In genomic region chr15:92908369-92909057, GRCh38 we compare ENCODE assay signal across 8 cellular contexts. TPM values are rescaled to one million over a fixed set of nuclear protein-coding genes. Genes with fewer than 3 reads are reported as not detected.
DNase-seq lines count a peak whose midpoint lies in the region; ATAC-seq and TF ChIP-seq lines count a peak whose summit lies in the region.

No MANE protein-coding gene starts in this region.

- intact Hi-C loops in Right ventricle myocardium inferior (cut with DNase I) (no loop called here), body of pancreas (cut with DNase I) (no loop called here), vagina (cut with DNase I) (no loop called here)

- TF ChIP-seq CTCF in right atrium auricular region (IDR thresholded peaks at IDR 0.05) (no peak), body of pancreas (IDR thresholded peaks at IDR 0.05) (no peak), vagina (IDR thresholded peaks at IDR 0.05) (no peak)

- DNase-seq in right atrium auricular region (ENCODE audit: low spot score) (no peak), Right ventricle myocardium inferior (ENCODE audit: missing footprints) (no peak), body of pancreas (no peak), vagina (ENCODE audit: extremely low spot score in 2 of 2) (peak in 1 of 2 donors; percentile 79), hepatic stellate cell (ENCODE audit: low spot score) (no peak), RPMI8226 (no peak)

- 64 to 70% methylated on average over 8 of the region's 8 CpGs for WGBS in body of pancreas, 2 donors

- H3K36me3 ChIP-seq in right atrium auricular region = no peaks in the 10 kb centered on the region
- no peaks in the 10 kb centered on the region for H3K36me3 ChIP-seq in body of pancreas (replicated peaks in 1 of 2; ENCODE audit: insufficient read depth in 1 of 2, low read depth in 2 of 2)
- H3K36me3 ChIP-seq in muscle layer of duodenum (ENCODE audit: control insufficient read depth in 1 of 2, insufficient read depth in 2 of 2, low read length in 2 of 2) = peaks cover 0 to 20% of the 10 kb centered on the region in 2 donors
- H3K36me3 ChIP-seq in vagina = no peaks in the 10 kb centered on the region

- H3K4me1 ChIP-seq in right atrium auricular region (peaks cover 0 to 85% of the 10 kb centered on the region in 2 donors), body of pancreas (peaks cover 85% of the 10 kb centered on the region), muscle layer of duodenum (ENCODE audit: control insufficient read depth in 1 of 2, insufficient read depth in 2 of 2, low read length in 2 of 2) (peaks cover 33 to 34% of the 10 kb centered on the region in 2 donors), vagina (peaks cover 88% of the 10 kb centered on the region)

- H3K27me3 ChIP-seq in right atrium auricular region (no peaks in the 10 kb centered on the region), body of pancreas (no peaks in the 10 kb centered on the region), muscle layer of duodenum (ENCODE audit: low read depth, low read length) (no peaks in the 10 kb centered on the region), vagina (no peaks in the 10 kb centered on the region)

- H3K27ac ChIP-seq in right atrium auricular region = peak overlapping the region; percentile 92 to 97
- peak overlapping the region; percentile 21 to 99 (median 97) for H3K27ac ChIP-seq in body of pancreas
- H3K27ac ChIP-seq in muscle layer of duodenum (ENCODE audit: low read length) = peak overlapping the region; percentile 100
- peak overlapping the region; percentile 97 for H3K27ac ChIP-seq in vagina

- ATAC-seq in Right ventricle myocardium inferior (no peak), body of pancreas (no peak), HG02870 (IDR thresholded peaks at IDR 0.05; ENCODE audit: unreplicated experiment) (no peak)

- H3K4me3 ChIP-seq in right atrium auricular region = peak overlapping the region; percentile 2 to 12
- H3K4me3 ChIP-seq in body of pancreas = no peak overlapping the region
- H3K4me3 ChIP-seq in muscle layer of duodenum (ENCODE audit: low read depth in 1 of 2, low read length in 2 of 2) = peak overlapping the region; percentile 16 to 31
- H3K4me3 ChIP-seq in vagina = peak overlapping the region in 1 of 2 donors; percentile 5

- H3K9me3 ChIP-seq in right atrium auricular region (no peaks in the 10 kb centered on the region), body of pancreas (no peaks in the 10 kb centered on the region), muscle layer of duodenum (ENCODE audit: control insufficient read depth in 1 of 2, low read length in 2 of 2) (no peaks in the 10 kb centered on the region), vagina (no peaks in the 10 kb centered on the region)

- no peak for TF ChIP-seq POLR2A in body of pancreas (IDR thresholded peaks at IDR 0.05)
- no peak for TF ChIP-seq POLR2A in vagina (IDR thresholded peaks at IDR 0.05)

RNA-seq across cellular contexts. Expression of gene CHD2, which starts 8.4 kb away (rescaled TPM):
- 10 to 100 TPM; 31.1 to 37.9 TPM for total RNA-seq in right atrium auricular region
- total RNA-seq in Right ventricle myocardium inferior = 45.9 TPM
- 10 to 100 TPM; 63.9 to 70.0 TPM for total RNA-seq in body of pancreas
- total RNA-seq in vagina = 100 TPM

Comparison
In these comparisons a context has a peak if more than half of its experiments do, and no peak if none do; other contexts are left out.
1. H3K4me3 ChIP-seq: peak in right atrium auricular region (2 of 2) and muscle layer of duodenum (2 of 2); none in body of pancreas (0 of 2).
2. Peak in every context shown above with its lines, with median percentiles within 50 percentile points of each other: H3K27ac ChIP-seq.